ENCODE assay signal across 19 cellular contexts in the genomic region with DNA sequence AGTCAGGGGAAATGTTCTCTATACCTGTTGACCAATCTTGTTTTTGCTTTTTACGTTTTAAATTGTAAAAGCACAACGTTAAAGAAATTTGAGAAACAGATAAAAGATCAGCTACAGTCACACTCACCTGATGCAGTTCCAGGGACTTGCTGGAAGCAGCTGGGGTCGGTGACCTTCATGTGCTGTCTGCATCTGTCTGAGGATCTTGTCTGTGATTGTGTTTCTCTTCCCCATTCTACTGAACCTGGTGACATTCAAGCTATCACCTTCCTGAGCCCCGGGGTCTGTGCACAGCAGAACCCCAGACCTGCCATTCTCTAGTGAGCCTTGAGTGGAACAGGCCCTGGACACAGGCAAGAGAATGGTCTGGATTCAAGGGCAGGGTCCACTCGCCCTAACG.
DNase-seq lines count a peak whose midpoint lies in the region; ATAC-seq and TF ChIP-seq lines count a peak whose summit lies in the region.
"Had no signal": no experiment of that assay in that cellular context is flagged by ENCODE, and none has a peak within 500 bp of the region (broad histone marks: within the 10 kb centered on the region; RNA-seq: fewer than 3 reads in every experiment).

No MANE protein-coding gene starts in this region.

- in situ Hi-C loops in IMR-90 (cut with MboI; ENCODE audit: low sequenced_read_pairs), result no loop called here

- peaks cover 23% of the 10 kb centered on the region for H3K4me1 Mint-ChIP-seq in endodermal cell
- H3K4me1 Mint-ChIP-seq in memory B cell, result peaks cover 8% of the 10 kb centered on the region
- peaks cover 27% of the 10 kb centered on the region for H3K4me1 Mint-ChIP-seq in stimulated activated memory B cell treated with anti-CD40 and anti-IgM and Interleukin-4, amounts not matched to agents 10 μg/mL and 1 μg/mL and 100 μg/mL, for 72 hours
- H3K4me1 Mint-ChIP-seq: CD4-positive, alpha-beta memory T cell had no signal

- intact Hi-C loops in IMR-90 (cut with micrococcal nuclease), result no loop called here

- H3K18ac ChIP-seq in IMR-90 (ENCODE audit: low read depth, low read length), result no peak overlapping the region

- H3K9me3 ChIP-seq in IMR-90 (ENCODE audit: control insufficient read depth, insufficient read depth, low read length) (no peaks in the 10 kb centered on the region), endodermal cell (ENCODE audit: control insufficient read depth, low read length) (no peaks in the 10 kb centered on the region)
- H3K9me3 ChIP-seq: A549, HAP-1 had no signal

- H3K4me3 Mint-ChIP-seq in endodermal cell (no peak overlapping the region), memory B cell (no peak overlapping the region)
- H3K4me3 Mint-ChIP-seq in stimulated activated memory B cell treated with anti-CD40 and anti-IgM and Interleukin-4, amounts not matched to agents 10 μg/mL and 1 μg/mL and 100 μg/mL, for 72 hours, result no peak overlapping the region
- H3K4me3 Mint-ChIP-seq: CD4-positive, alpha-beta memory T cell; HFFc6 had no signal

- no peak overlapping the region for H4K8ac ChIP-seq in IMR-90 (ENCODE audit: low read depth in 2 of 2, low read length in 2 of 2)

- no peak overlapping the region for H2BK20ac ChIP-seq in IMR-90 (ENCODE audit: low read depth, low read length)

- H3K9me1 ChIP-seq in IMR-90 (ENCODE audit: insufficient read depth, low read length), result no peaks in the 10 kb centered on the region

- H2AK9ac ChIP-seq in IMR-90 (replicated peaks; ENCODE audit: low read depth, low read length, poor library complexity), result no peak overlapping the region

- H2AK5ac ChIP-seq in IMR-90 (ENCODE audit: low read depth, low read length), result no peak overlapping the region

- TF ChIP-seq RAD21 in IMR-90 (IDR thresholded peaks at IDR 0.05; ENCODE audit: low read length), result no peak

- no peak overlapping the region for H4K91ac ChIP-seq in IMR-90 (ENCODE audit: insufficient read depth, low read depth, low read length)

- WGBS in IMR-90 (ENCODE audit: extremely low coverage in 2 of 2, insufficient read length in 1 of 2), 2 experiments, result no CpG with 5 or more reads among the region's 6 CpGs
- 78 to 92% methylated on average over 4 to 6 of the region's 6 CpGs for WGBS in endodermal cell (ENCODE audit: insufficient coverage in 1 of 2, insufficient read length in 1 of 2), 2 experiments

- H3K23ac ChIP-seq in IMR-90 (ENCODE audit: low read depth, low read length), result no peak overlapping the region

- H3K27ac ChIP-seq in IMR-90 (ENCODE audit: insufficient read depth, low read length) (no peak overlapping the region), endodermal cell (ENCODE audit: low read depth, low read length) (no peak overlapping the region)
- H3K27ac ChIP-seq: A549 had no signal

- H3K27me3 ChIP-seq in IMR-90 (ENCODE audit: control insufficient read depth, insufficient read depth, low read length), result peaks cover 18% of the 10 kb centered on the region
- H3K27me3 ChIP-seq in endodermal cell (ENCODE audit: control insufficient read depth, insufficient read depth, low read length, poor library complexity, severe bottlenecking), result no peaks in the 10 kb centered on the region

- POLR2A ChIA-PET in IMR-90 (lab: Charles Lee; ENCODE audit: unreplicated experiment), result no interaction called here

- no TSS peak for BruUV-seq in IMR-90 (replicated peaks; lab: Mats Ljungman, UMichigan)

- no peak for TF ChIP-seq CTCF in IMR-90 (conservative IDR thresholded peaks at IDR 0.05; ENCODE audit: low read depth, low read length)
- no peak for TF ChIP-seq CTCF in endodermal cell (conservative IDR thresholded peaks at IDR 0.05)
- no peak for TF ChIP-seq CTCF in omental fat pad (IDR thresholded peaks at IDR 0.05)

- H3K14ac ChIP-seq in IMR-90 (replicated peaks; ENCODE audit: low read depth, low read length), result no peak overlapping the region

- dilution Hi-C loops in IMR-90 (cut with HindIII; ENCODE audit: low sequenced_read_pairs, unreplicated experiment), result no loop called here

- no peak overlapping the region for H2BK15ac ChIP-seq in IMR-90 (ENCODE audit: low read depth, low read length)

- no peak overlapping the region for H2BK120ac ChIP-seq in IMR-90 (ENCODE audit: low read depth, low read length)

- ATAC-seq in IMR-90 (ENCODE audit: low read depth), result no peak
- ATAC-seq in memory B cell (ENCODE audit: low read depth), result peak; percentile 26
- peak; percentile 90 for ATAC-seq in stimulated activated memory B cell treated with anti-CD40 and anti-IgM and Interleukin-4, amounts not matched to agents 10 μg/mL and 1 μg/mL and 100 μg/mL, for 72 hours
- ATAC-seq in omental fat pad (ENCODE audit: low FRiP score), result no peak
- ATAC-seq in GM21723 (IDR thresholded peaks at IDR 0.05; ENCODE audit: unreplicated experiment), result no peak
- ATAC-seq in HG03159 (IDR thresholded peaks at IDR 0.05; ENCODE audit: unreplicated experiment), result no peak

- DNase-seq in IMR-90 (no peak), endodermal cell (no peak), memory B cell (ENCODE audit: low spot score in 2 of 2) (no peak), omental fat pad (ENCODE audit: low spot score) (no peak)
- DNase-seq: 8988T; C1 segment of cervical spinal cord; Calu3; CD4-positive, alpha-beta memory T cell; COR-L47; DMS53; DMS79 treated with DMSO at 0.1 percent for 48 hours; GF-D8; GOT3; HFFc6 had no signal

- H3K56ac ChIP-seq in IMR-90 (ENCODE audit: extremely low read depth, insufficient read depth, low read length), result no peak overlapping the region

- peak overlapping the region; percentile 3 for H2AFZ ChIP-seq in IMR-90 (replicated peaks; ENCODE audit: low read length, poor library complexity)

- H3K27ac Mint-ChIP-seq in endodermal cell (peak overlapping the region; percentile 83), memory B cell (no peak overlapping the region)
- H3K27ac Mint-ChIP-seq in stimulated activated memory B cell treated with anti-CD40 and anti-IgM and Interleukin-4, amounts not matched to agents 10 μg/mL and 1 μg/mL and 100 μg/mL, for 72 hours, result peak overlapping the region; percentile 77
- H3K27ac Mint-ChIP-seq: CD4-positive, alpha-beta memory T cell; HFFc6 had no signal

- H2BK5ac ChIP-seq in IMR-90 (ENCODE audit: low read depth, low read length, poor library complexity, severe bottlenecking), result no peak overlapping the region

- no peaks in the 10 kb centered on the region for H4K20me1 ChIP-seq in IMR-90 (ENCODE audit: insufficient read depth, low read length)

- TF ChIP-seq POLR2A in IMR-90 (IDR thresholded peaks at IDR 0.05; ENCODE audit: low read depth, low read length), result no peak

- no peaks in the 10 kb centered on the region for H3K79me1 ChIP-seq in IMR-90 (ENCODE audit: low read depth in 1 of 2, low read length in 2 of 2)

- no peaks in the 10 kb centered on the region for H3K36me3 Mint-ChIP-seq in endodermal cell (ENCODE audit: low read depth)
- H3K36me3 Mint-ChIP-seq in memory B cell, result no peaks in the 10 kb centered on the region
- H3K36me3 Mint-ChIP-seq in stimulated activated memory B cell treated with anti-CD40 and anti-IgM and Interleukin-4, amounts not matched to agents 10 μg/mL and 1 μg/mL and 100 μg/mL, for 72 hours, result no peaks in the 10 kb centered on the region
- H3K36me3 Mint-ChIP-seq: CD4-positive, alpha-beta memory T cell had no signal

- H3K9ac ChIP-seq in IMR-90 (ENCODE audit: low read depth, low read length), result no peak overlapping the region
- no peak overlapping the region for H3K9ac ChIP-seq in endodermal cell (ENCODE audit: extremely low read depth, low read length, poor library complexity, severe bottlenecking)

- peaks cover 2% of the 10 kb centered on the region for H3K27me3 Mint-ChIP-seq in endodermal cell (ENCODE audit: insufficient read depth)
- peaks cover 7% of the 10 kb centered on the region for H3K27me3 Mint-ChIP-seq in memory B cell
- peaks cover 11% of the 10 kb centered on the region for H3K27me3 Mint-ChIP-seq in stimulated activated memory B cell treated with anti-CD40 and anti-IgM and Interleukin-4, amounts not matched to agents 10 μg/mL and 1 μg/mL and 100 μg/mL, for 72 hours

- H3K9me3 Mint-ChIP-seq in endodermal cell (no peaks in the 10 kb centered on the region), memory B cell (no peaks in the 10 kb centered on the region)
- H3K9me3 Mint-ChIP-seq in stimulated activated memory B cell treated with anti-CD40 and anti-IgM and Interleukin-4, amounts not matched to agents 10 μg/mL and 1 μg/mL and 100 μg/mL, for 72 hours, result peaks cover 4% of the 10 kb centered on the region
- H3K9me3 Mint-ChIP-seq: CD4-positive, alpha-beta memory T cell; HFFc6 had no signal

- H3K36me3 ChIP-seq in IMR-90 (ENCODE audit: control insufficient read depth, insufficient read depth, low read length) (no peaks in the 10 kb centered on the region), endodermal cell (ENCODE audit: control insufficient read depth, insufficient read depth, low read length) (no peaks in the 10 kb centered on the region)
- H3K36me3 ChIP-seq: HAP-1 had no signal

- H3K4me1 ChIP-seq in IMR-90 (ENCODE audit: control insufficient read depth, insufficient read depth, low read length), result no peaks in the 10 kb centered on the region
- peaks cover 5% of the 10 kb centered on the region for H3K4me1 ChIP-seq in endodermal cell (ENCODE audit: control insufficient read depth, insufficient read depth, low read length)
- H3K4me1 ChIP-seq: A549, HAP-1 had no signal

- H3K4me2 ChIP-seq in IMR-90 (ENCODE audit: low read depth, low read length), result no peak overlapping the region
- H3K4me2 ChIP-seq: A549 had no signal

- CTCF ChIA-PET in IMR-90 (lab: Yijun Ruan, JAX), result no interaction called here

- no peak overlapping the region for H3K4ac ChIP-seq in IMR-90 (ENCODE audit: low read depth, low read length)

- H3K4me3 ChIP-seq in IMR-90 (ENCODE audit: insufficient read depth, low read depth, low read length), result no peak overlapping the region
- H3K4me3 ChIP-seq in endodermal cell (ENCODE audit: low read length), result no peak overlapping the region
- H3K4me3 ChIP-seq: A549, HAP-1 had no signal

- H4K5ac ChIP-seq in IMR-90 (ENCODE audit: low read depth, low read length), result no peak overlapping the region

TF ChIP-seq in IMR-90, 13 proteins besides CTCF, POLR2A, EP300 and RAD21:
- TF ChIP-seq RCOR1 (IDR thresholded peaks at IDR 0.05; ENCODE audit: insufficient replicate concordance, low read length) (no peak), MAFK (IDR thresholded peaks at IDR 0.05; ENCODE audit: low read depth, low read length) (no peak), MAZ (IDR thresholded peaks at IDR 0.05; ENCODE audit: borderline replicate concordance, low read depth, low read length) (no peak), NFE2L2 (IDR thresholded peaks at IDR 0.05; ENCODE audit: low read depth, low read length) (no peak), RFX5 (IDR thresholded peaks at IDR 0.05; ENCODE audit: low read depth, low read length) (no peak), SMC3 (IDR thresholded peaks at IDR 0.05; ENCODE audit: low read depth, low read length) (no peak)

Comparison
In these comparisons a context has a peak if more than half of its experiments do, and no peak if none do; other contexts are left out.
1. ATAC-seq: peak in memory B cell (single experiment) and stimulated activated memory B cell treated with anti-CD40 and anti-IgM and Interleukin-4, amounts not matched to agents 10 μg/mL and 1 μg/mL and 100 μg/mL, for 72 hours (single experiment); none in IMR-90 (single experiment), omental fat pad (single experiment), GM21723 (single experiment) and HG03159 (single experiment).